In genomic region chr7:85595639-85596268, GRCh38 we compare ENCODE assay signal across 18 cellular contexts.
DNase-seq lines count a peak whose midpoint lies in the region; ATAC-seq, FAIRE-seq and TF ChIP-seq lines count a peak whose summit lies in the region.
"Had no signal": no experiment of that assay in that cellular context is flagged by ENCODE, and none has a peak within 500 bp of the region (broad histone marks: within the 10 kb centered on the region; RNA-seq: fewer than 3 reads in every experiment).

No MANE protein-coding gene starts in this region.

- TF ChIP-seq CTCF in AG04449 (IDR thresholded peaks at IDR 0.05; ENCODE audit: insufficient read depth, low read length, missing control alignments) (no peak), astrocyte (IDR thresholded peaks at IDR 0.05; ENCODE audit: insufficient read depth, low read depth, low read length) (no peak), foreskin fibroblast (IDR thresholded peaks at IDR 0.05; ENCODE audit: low read depth, low read length) (no peak)

- no peak overlapping the region for H3K4me3 ChIP-seq in AG04449 (ENCODE audit: low read depth, low read length)
- H3K4me3 ChIP-seq in GM23248 = 0 out of 2 replicates have a peak overlapping the region, but pooled peaks have one; percentile 25
- H3K4me3 ChIP-seq in astrocyte (ENCODE audit: insufficient read depth, low read depth, low read length) = no peak overlapping the region
- no peak overlapping the region for H3K4me3 ChIP-seq in foreskin fibroblast (ENCODE audit: low read depth in 1 of 2, low read length in 2 of 2)
- H3K4me3 ChIP-seq: adrenal gland, ovary had no signal

- H3K9me3 Mint-ChIP-seq in astrocyte (ENCODE audit: unreplicated experiment) = no peaks in the 10 kb centered on the region
- H3K9me3 Mint-ChIP-seq: activated T-helper 1 cell treated with anti-CD3 and anti-CD28 coated beads, Interleukin-12 subunit alpha, Interleukin-12 subunit beta, Interleukin-2, Interleukin-4 antibody, amounts not matched to agents 30 ng/mL and 10 ng/mL and 1 ng/mL, durations not matched to agents 14 hours and 24 hours and 36 hours; dendritic cell treated with granulocyte-macrophage colony-stimulating factor and Interleukin-4, amounts not matched to agents 40 ng/mL and 50 ng/mL, for 4 days had no signal

- H3K27ac ChIP-seq in GM23248 (no peak overlapping the region), astrocyte (ENCODE audit: low read depth, low read length) (no peak overlapping the region)
- H3K27ac ChIP-seq: ovary, RWPE1, WERI-Rb-1 had no signal

- H3K27me3 Mint-ChIP-seq in astrocyte (ENCODE audit: low read depth, unreplicated experiment) = no peaks in the 10 kb centered on the region
- H3K27me3 Mint-ChIP-seq: B cell; dendritic cell treated with granulocyte-macrophage colony-stimulating factor and Interleukin-4, amounts not matched to agents 40 ng/mL and 50 ng/mL, for 4 days; T-cell had no signal

- H3K27me3 ChIP-seq in GM23248 (replicated peaks; ENCODE audit: insufficient read depth) = no peaks in the 10 kb centered on the region
- no peaks in the 10 kb centered on the region for H3K27me3 ChIP-seq in astrocyte (ENCODE audit: insufficient read depth, low read length)
- H3K27me3 ChIP-seq: adrenal gland, ovary had no signal

- 0 out of 2 replicates have a peak overlapping the region, but pooled peaks have one; percentile 9 for H3K9ac ChIP-seq in GM23248
- H3K9ac ChIP-seq in astrocyte (ENCODE audit: low read length) = no peak overlapping the region

- no peaks in the 10 kb centered on the region for H3K9me3 ChIP-seq in GM23248 (ENCODE audit: low read depth)
- no peaks in the 10 kb centered on the region for H3K9me3 ChIP-seq in astrocyte (ENCODE audit: insufficient read depth, low read depth, low read length)
- H3K9me3 ChIP-seq: adrenal gland, ovary had no signal

- H3K4me1 ChIP-seq in GM23248 (ENCODE audit: insufficient read depth) (peaks cover 11% of the 10 kb centered on the region), astrocyte (ENCODE audit: insufficient read depth, low read length) (no peaks in the 10 kb centered on the region)

- no peak for ATAC-seq in GM21528 (IDR thresholded peaks at IDR 0.05; ENCODE audit: low FRiP score, unreplicated experiment)
- no peak for ATAC-seq in HG03280 (IDR thresholded peaks at IDR 0.05; ENCODE audit: unreplicated experiment)
- ATAC-seq: esophagus mucosa, T-cell had no signal

- H3K36me3 Mint-ChIP-seq in astrocyte (ENCODE audit: low read depth, unreplicated experiment) = no peaks in the 10 kb centered on the region
- H3K36me3 Mint-ChIP-seq: T-cell had no signal

- peak; percentile 14 for DNase-seq in AG04449 (ENCODE audit: low read depth, low spot score)
- peak; percentile 54 for DNase-seq in GM23248
- peak; percentile 39 for DNase-seq in astrocyte (ENCODE audit: low read depth)
- DNase-seq in foreskin fibroblast = peak; percentile 11 to 56
- no peak for DNase-seq in stimulated activated CD4-positive, alpha-beta T cell treated with anti-CD3 and anti-CD28 coated beads, Interleukin-4, amount 100 ng/mL, for 4 hours
- no peak for DNase-seq in CD1c-positive myeloid dendritic cell (ENCODE audit: extremely low spot score)
- DNase-seq: adrenal gland, DMS79, ovary, T-cell, WERI-Rb-1 had no signal

- POLR2A ChIA-PET in AG04449 (lab: Yijun Ruan, JAX) = no interaction called here

- H3K79me2 ChIP-seq in GM23248 (ENCODE audit: insufficient read depth) (no peaks in the 10 kb centered on the region), astrocyte (ENCODE audit: insufficient read depth, low read length) (no peaks in the 10 kb centered on the region)

- FAIRE-seq in astrocyte (lab: Jason Lieb, UNC) = peak; percentile 37

- in situ Hi-C loops in GM23248 (cut with MboI) = no loop called here

- H3K4me3 Mint-ChIP-seq in astrocyte (ENCODE audit: unreplicated experiment) = no peak overlapping the region
- H3K4me3 Mint-ChIP-seq: activated T-helper 1 cell treated with anti-CD3 and anti-CD28 coated beads, Interleukin-12 subunit alpha, Interleukin-12 subunit beta, Interleukin-2, Interleukin-4 antibody, amounts not matched to agents 30 ng/mL and 10 ng/mL and 1 ng/mL, durations not matched to agents 14 hours and 24 hours and 36 hours; B cell; dendritic cell treated with granulocyte-macrophage colony-stimulating factor and Interleukin-4, amounts not matched to agents 40 ng/mL and 50 ng/mL, for 4 days; T-cell had no signal

- H4K20me1 ChIP-seq in GM23248 (ENCODE audit: insufficient read depth) = no peaks in the 10 kb centered on the region
- H4K20me1 ChIP-seq in astrocyte (ENCODE audit: insufficient read depth, low read length) = no peaks in the 10 kb centered on the region

- CTCF ChIA-PET in AG04449 (lab: Yijun Ruan, JAX) = interaction anchor here (1.1 to 2.2 kb wide), 2 partner anchors 41 to 234 kb away, joined by 4 to 6 read pairs; no protein-coding TSS in a partner anchor

- peak overlapping the region; percentile 77 for H3K4me2 ChIP-seq in GM23248 (ENCODE audit: unreplicated experiment)
- peak overlapping the region; percentile 8 for H3K4me2 ChIP-seq in astrocyte (ENCODE audit: low read length)

- H2AFZ ChIP-seq in GM23248 (0 out of 2 replicates have a peak overlapping the region, but pooled peaks have one; percentile 12), astrocyte (ENCODE audit: low read depth, low read length) (no peak overlapping the region)

- H3K36me3 ChIP-seq in GM23248 (ENCODE audit: low read depth) (no peaks in the 10 kb centered on the region), astrocyte (ENCODE audit: insufficient read depth, low read length) (no peaks in the 10 kb centered on the region)
- H3K36me3 ChIP-seq: adrenal gland, ovary, WERI-Rb-1 had no signal

- peaks cover 11% of the 10 kb centered on the region; the same call in 1 of the 2 replicates for H3F3A ChIP-seq in GM23248 (ENCODE audit: insufficient read depth)

- H3K9me2 ChIP-seq in GM23248 (ENCODE audit: insufficient read depth) = no peaks in the 10 kb centered on the region

- peak overlapping the region; percentile 24 for H3K27ac Mint-ChIP-seq in astrocyte (ENCODE audit: unreplicated experiment)
- H3K27ac Mint-ChIP-seq: activated T-helper 1 cell treated with anti-CD3 and anti-CD28 coated beads, Interleukin-12 subunit alpha, Interleukin-12 subunit beta, Interleukin-2, Interleukin-4 antibody, amounts not matched to agents 30 ng/mL and 10 ng/mL and 1 ng/mL, durations not matched to agents 14 hours and 24 hours and 36 hours; B cell; dendritic cell treated with granulocyte-macrophage colony-stimulating factor and Interleukin-4, amounts not matched to agents 40 ng/mL and 50 ng/mL, for 4 days; T-cell had no signal

- H3K4me1 Mint-ChIP-seq in astrocyte (ENCODE audit: low read depth, unreplicated experiment) = peaks cover 11% of the 10 kb centered on the region
- H3K4me1 Mint-ChIP-seq: B cell, T-cell had no signal

Comparison
In these comparisons a context has a peak if more than half of its experiments do, and no peak if none do; other contexts are left out.
1. DNase-seq: peak in AG04449 (single experiment), GM23248 (single experiment), astrocyte (single experiment) and foreskin fibroblast (2 of 2); none in stimulated activated CD4-positive, alpha-beta T cell treated with anti-CD3 and anti-CD28 coated beads, Interleukin-4, amount 100 ng/mL, for 4 hours (0 of 2) and CD1c-positive myeloid dendritic cell (single experiment).